ENCODE assay signal across 26 cellular contexts in genomic region chr15:29059871-29060640, GRCh38.
"Had no signal": no experiment of that assay in that cellular context is flagged by ENCODE, and none has a peak within 500 bp of the region (broad histone marks: within the 10 kb centered on the region; RNA-seq: fewer than 3 reads in every experiment).

No MANE protein-coding gene starts in this region.

- H3K4me1 ChIP-seq: colonic mucosa, psoas muscle, sigmoid colon, stomach, thyroid gland, upper lobe of left lung had no signal

- H3K9me3 Mint-ChIP-seq: activated B cell treated with CpG ODN at 0.5 μM for 24 hours; central memory CD8-positive, alpha-beta T cell; stimulated activated effector memory CD8-positive, alpha-beta T cell treated with anti-CD3 and anti-CD28 coated beads, Interleukin-12 subunit alpha, Interleukin-12 subunit beta, amount 100 ng/mL, for 72 hours; T-helper 2 cell treated with Interferon-gamma antibody and Interleukin-4, amounts not matched to agents 5 μg/mL and 100 μg/mL, for 36 hours had no signal

- H3K36me3 ChIP-seq: colonic mucosa, pancreas, sigmoid colon, stomach, thyroid gland, upper lobe of left lung had no signal

- H3K4me1 Mint-ChIP-seq: activated B cell treated with CpG ODN at 0.5 μM for 24 hours; memory B cell; stimulated activated effector memory CD8-positive, alpha-beta T cell treated with anti-CD3 and anti-CD28 coated beads, Interleukin-12 subunit alpha, Interleukin-12 subunit beta, amount 100 ng/mL, for 72 hours had no signal

- H3K27me3 Mint-ChIP-seq: activated B cell treated with CpG ODN at 0.5 μM for 24 hours; activated CD4-positive, alpha-beta T cell treated with anti-CD3 and anti-CD28 coated beads for 36 hours; activated CD8-positive, alpha-beta memory T cell treated with anti-CD3 and anti-CD28 coated beads, Interleukin-2, amount 10 ng/mL, durations not matched to agents 7 days and 5 days; central memory CD8-positive, alpha-beta T cell had no signal

- H2AFZ ChIP-seq: hepatocyte had no signal

- DNase-seq: activated B cell treated with CpG ODN at 0.5 μM for 24 hours; activated CD8-positive, alpha-beta memory T cell treated with anti-CD3 and anti-CD28 coated beads, Interleukin-2, amount 10 ng/mL, durations not matched to agents 7 days and 5 days; activated CD8-positive, alpha-beta T cell treated with anti-CD3 and anti-CD28 coated beads, Interleukin-2, amount 10 ng/mL, durations not matched to agents 7 days and 5 days; activated effector memory CD4-positive, alpha-beta T cell treated with Interleukin-2 at 50 U/mL for 16 hours; activated naive CD4-positive, alpha-beta T cell treated with Interleukin-2 at 50 U/mL for 16 hours; colonic mucosa; dorsolateral prefrontal cortex; effector memory CD4-positive, alpha-beta T cell; nephron progenitor cell; pancreas; psoas muscle; sigmoid colon; small intestine; stimulated activated CD4-positive, alpha-beta T cell treated with anti-CD3 and anti-CD28 coated beads, Interleukin-4, amount 100 ng/mL, for 24 hours; stomach; T-helper 1 cell; thyroid gland; upper lobe of left lung had no signal

- FAIRE-seq: bronchial epithelial cell, frontal cortex, pancreas, small intestine had no signal

- H3K4me3 Mint-ChIP-seq: activated B cell treated with CpG ODN at 0.5 μM for 24 hours; activated CD4-positive, alpha-beta T cell treated with anti-CD3 and anti-CD28 coated beads for 36 hours; activated CD8-positive, alpha-beta memory T cell treated with anti-CD3 and anti-CD28 coated beads, Interleukin-2, amount 10 ng/mL, durations not matched to agents 7 days and 5 days; activated CD8-positive, alpha-beta T cell treated with anti-CD3 and anti-CD28 coated beads, Interleukin-2, amount 10 ng/mL, durations not matched to agents 7 days and 5 days; central memory CD8-positive, alpha-beta T cell; memory B cell; nephron progenitor cell; stimulated activated effector memory CD8-positive, alpha-beta T cell treated with anti-CD3 and anti-CD28 coated beads, Interleukin-12 subunit alpha, Interleukin-12 subunit beta, amount 100 ng/mL, for 72 hours; T-helper 2 cell treated with Interferon-gamma antibody and Interleukin-4, amounts not matched to agents 5 μg/mL and 100 μg/mL, for 36 hours had no signal

- H3K27ac ChIP-seq: colonic mucosa, hepatocyte, pancreas, psoas muscle, sigmoid colon, stomach, thyroid gland, upper lobe of left lung had no signal

- H3K79me2 ChIP-seq: hepatocyte had no signal

- ATAC-seq: activated CD8-positive, alpha-beta memory T cell treated with anti-CD3 and anti-CD28 coated beads, Interleukin-2, amount 10 ng/mL, durations not matched to agents 7 days and 5 days; activated CD8-positive, alpha-beta T cell treated with anti-CD3 and anti-CD28 coated beads, Interleukin-2, amount 10 ng/mL, durations not matched to agents 7 days and 5 days; psoas muscle had no signal

- H3K4me3 ChIP-seq: colonic mucosa, dorsolateral prefrontal cortex, hepatocyte, pancreas, psoas muscle, sigmoid colon, stomach, thyroid gland, upper lobe of left lung had no signal

- H3K4me2 ChIP-seq: hepatocyte had no signal

- H3K27me3 ChIP-seq: colonic mucosa, dorsolateral prefrontal cortex, hepatocyte, pancreas, sigmoid colon, stomach, thyroid gland, upper lobe of left lung had no signal

- H3K36me3 Mint-ChIP-seq: memory B cell; stimulated activated effector memory CD8-positive, alpha-beta T cell treated with anti-CD3 and anti-CD28 coated beads, Interleukin-12 subunit alpha, Interleukin-12 subunit beta, amount 100 ng/mL, for 72 hours had no signal

- H3K27ac Mint-ChIP-seq: activated B cell treated with CpG ODN at 0.5 μM for 24 hours; activated CD4-positive, alpha-beta T cell treated with anti-CD3 and anti-CD28 coated beads for 36 hours; activated CD8-positive, alpha-beta memory T cell treated with anti-CD3 and anti-CD28 coated beads, Interleukin-2, amount 10 ng/mL, durations not matched to agents 7 days and 5 days; activated CD8-positive, alpha-beta T cell treated with anti-CD3 and anti-CD28 coated beads, Interleukin-2, amount 10 ng/mL, durations not matched to agents 7 days and 5 days; memory B cell; nephron progenitor cell; stimulated activated effector memory CD8-positive, alpha-beta T cell treated with anti-CD3 and anti-CD28 coated beads, Interleukin-12 subunit alpha, Interleukin-12 subunit beta, amount 100 ng/mL, for 72 hours; T-helper 2 cell treated with Interferon-gamma antibody and Interleukin-4, amounts not matched to agents 5 μg/mL and 100 μg/mL, for 36 hours had no signal

- H3K9me3 ChIP-seq: colonic mucosa, pancreas, psoas muscle, sigmoid colon, thyroid gland, upper lobe of left lung had no signal
